ENCODE assay signal across 17 cellular contexts in the genomic region with DNA sequence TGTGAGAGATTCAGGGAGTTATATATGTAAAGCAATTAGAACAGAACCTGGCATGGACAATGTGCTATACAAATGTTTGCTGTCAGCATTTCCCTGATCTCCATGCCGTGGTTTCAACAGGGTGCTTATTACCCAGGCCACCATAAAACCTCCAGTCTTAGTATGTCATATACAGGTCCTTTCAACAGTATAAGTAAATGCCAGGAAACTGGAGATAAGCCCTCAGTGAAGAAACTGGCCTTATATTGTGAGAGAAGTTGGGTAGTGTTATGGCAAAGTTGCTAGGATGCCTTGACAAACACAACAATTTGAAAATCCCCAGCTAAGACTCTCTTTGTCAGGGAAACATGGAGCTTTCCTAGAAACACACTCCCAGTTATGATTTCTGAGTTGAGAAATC.
DNase-seq lines count a peak whose midpoint lies in the region; ATAC-seq and TF ChIP-seq lines count a peak whose summit lies in the region.
"Had no signal": no experiment of that assay in that cellular context is flagged by ENCODE, and none has a peak within 500 bp of the region (broad histone marks: within the 10 kb centered on the region; RNA-seq: fewer than 3 reads in every experiment).

No MANE protein-coding gene starts in this region.

- TF ChIP-seq POLR2A in esophagus muscularis mucosa (IDR thresholded peaks at IDR 0.05; ENCODE audit: low read depth): no peak

- no peaks in the 10 kb centered on the region for H3K27me3 ChIP-seq in esophagus muscularis mucosa
- H3K27me3 ChIP-seq in muscle layer of duodenum (ENCODE audit: low read depth, low read length): no peaks in the 10 kb centered on the region
- H3K27me3 ChIP-seq in effector memory CD4-positive, alpha-beta T cell (replicated peaks; ENCODE audit: control insufficient read depth, insufficient read depth, low read length, poor library complexity, severe bottlenecking): no peaks in the 10 kb centered on the region
- H3K27me3 ChIP-seq: cardiac muscle cell, heart left ventricle had no signal

- H3K36me3 ChIP-seq in esophagus muscularis mucosa: no peaks in the 10 kb centered on the region
- H3K36me3 ChIP-seq in muscle layer of duodenum (ENCODE audit: control insufficient read depth in 1 of 2, insufficient read depth in 2 of 2, low read length in 2 of 2): no peaks in the 10 kb centered on the region
- no peaks in the 10 kb centered on the region for H3K36me3 ChIP-seq in urinary bladder (ENCODE audit: insufficient read depth)
- H3K36me3 ChIP-seq in effector memory CD4-positive, alpha-beta T cell (ENCODE audit: control insufficient read depth, insufficient read depth, low read length): no peaks in the 10 kb centered on the region
- H3K36me3 ChIP-seq: cardiac muscle cell, heart left ventricle had no signal

- ATAC-seq in left cardiac atrium: peak; percentile 67 to 77
- ATAC-seq: activated T-helper 17 cell treated with anti-CD3 and anti-CD28 coated beads, Interleukin-2, amount 50 U/mL, for 72 hours; stimulated activated effector memory CD8-positive, alpha-beta T cell treated with anti-CD3 and anti-CD28 coated beads, Interleukin-12 subunit alpha, Interleukin-12 subunit beta, amount 100 ng/mL, for 72 hours had no signal

- intact Hi-C loops in esophagus muscularis mucosa (cut with DNase I) (no loop called here), left cardiac atrium (cut with DNase I) (no loop called here)

- WGBS in esophagus muscularis mucosa: 53% methylated on average over 1 of the region's 1 CpG
- WGBS in urinary bladder: 26% methylated on average over 1 of the region's 1 CpG

- H3K27ac ChIP-seq in esophagus muscularis mucosa (replicated peaks in 1 of 4): peak overlapping the region; percentile 59 to 72 (median 66)
- peak overlapping the region; percentile 76 for H3K27ac ChIP-seq in muscle layer of duodenum (ENCODE audit: low read length)
- peak overlapping the region; percentile 59 for H3K27ac ChIP-seq in urinary bladder (ENCODE audit: low read depth)
- no peak overlapping the region for H3K27ac ChIP-seq in effector memory CD4-positive, alpha-beta T cell (ENCODE audit: insufficient read depth, low read length, poor library complexity, severe bottlenecking)
- H3K27ac ChIP-seq: cardiac muscle cell had no signal

- H3K9me3 ChIP-seq in esophagus muscularis mucosa (no peaks in the 10 kb centered on the region), muscle layer of duodenum (ENCODE audit: control insufficient read depth in 1 of 2, low read length in 2 of 2) (no peaks in the 10 kb centered on the region)
- H3K9me3 ChIP-seq in effector memory CD4-positive, alpha-beta T cell (ENCODE audit: control insufficient read depth, low read length): no peaks in the 10 kb centered on the region
- H3K9me3 ChIP-seq: heart left ventricle had no signal

- H3K4me1 ChIP-seq in esophagus muscularis mucosa (peaks cover 5 to 49% (median 45%) of the 10 kb centered on the region in 4 donors), muscle layer of duodenum (ENCODE audit: control insufficient read depth in 1 of 2, insufficient read depth in 2 of 2, low read length in 2 of 2) (peaks cover 0 to 20% of the 10 kb centered on the region in 2 donors), urinary bladder (ENCODE audit: insufficient read depth) (no peaks in the 10 kb centered on the region)
- no peaks in the 10 kb centered on the region for H3K4me1 ChIP-seq in effector memory CD4-positive, alpha-beta T cell (ENCODE audit: control insufficient read depth, insufficient read depth, low read length, poor library complexity, severe bottlenecking)

- DNase-seq in esophagus muscularis mucosa (ENCODE audit: extremely low spot score): no peak
- no peak for DNase-seq in left cardiac atrium
- no peak for DNase-seq in AG20443 (ENCODE audit: low spot score)
- DNase-seq in AG08395 (ENCODE audit: low spot score): no peak
- DNase-seq in effector memory CD4-positive, alpha-beta T cell: no peak
- DNase-seq: activated CD4-positive, alpha-beta T cell treated with anti-CD3 and anti-CD28 coated beads for 1 hour; DMS79 treated with DMSO at 0.1 percent for 48 hours; heart left ventricle; mesendoderm; MM.1S; NCI-H1436 treated with DMSO at 0.1 percent for 48 hours; NCI-H774 had no signal

- no peak overlapping the region for H3K4me3 ChIP-seq in esophagus muscularis mucosa
- H3K4me3 ChIP-seq in muscle layer of duodenum (ENCODE audit: low read depth in 1 of 2, low read length in 2 of 2): no peak overlapping the region
- no peak overlapping the region for H3K4me3 ChIP-seq in urinary bladder (ENCODE audit: low read depth, low read length)
- no peak overlapping the region for H3K4me3 ChIP-seq in effector memory CD4-positive, alpha-beta T cell (ENCODE audit: insufficient read depth, low read depth, low read length, poor library complexity, severe bottlenecking)
- H3K4me3 ChIP-seq: cardiac muscle cell, heart left ventricle had no signal

- TF ChIP-seq CTCF in esophagus muscularis mucosa (IDR thresholded peaks at IDR 0.05): no peak

- no peak for TF ChIP-seq EP300 in esophagus muscularis mucosa (IDR thresholded peaks at IDR 0.05)
